25 cellular contexts compared by ENCODE assay signal in genomic region chr4:112975567-112976355, GRCh38.
"Had no signal": no experiment of that assay in that cellular context is flagged by ENCODE, and none has a peak within 500 bp of the region (broad histone marks: within the 10 kb centered on the region; RNA-seq: fewer than 3 reads in every experiment).

No MANE protein-coding gene starts in this region.

- H3K36me3 ChIP-seq: ascending aorta, pancreas, stomach, suprapubic skin, tibial nerve had no signal

- H3K4me1 ChIP-seq: ascending aorta, left ventricle myocardium inferior, pancreas, psoas muscle, stomach, suprapubic skin, tibial nerve had no signal

- H3K4me3 ChIP-seq: ascending aorta, left ventricle myocardium inferior, pancreas, psoas muscle, skin epidermis, stomach, suprapubic skin, tibial nerve had no signal

- H3K27me3 ChIP-seq: ascending aorta, pancreas, stomach, suprapubic skin, tibial nerve had no signal

- H3K9me3 Mint-ChIP-seq: activated CD4-positive, alpha-beta memory T cell treated with anti-CD3 and anti-CD28 coated beads for 36 hours; activated naive CD8-positive, alpha-beta T cell treated with anti-CD3 and anti-CD28 coated beads, Interleukin-2, amount 50 U/mL, for 24 hours; central memory CD8-positive, alpha-beta T cell; naive thymus-derived CD8-positive, alpha-beta T cell; stimulated activated memory B cell treated with anti-CD40 and anti-IgM and Interleukin-4, amounts not matched to agents 10 μg/mL and 1 μg/mL and 100 μg/mL, for 72 hours had no signal

- H3K27ac Mint-ChIP-seq: activated CD4-positive, alpha-beta memory T cell treated with anti-CD3 and anti-CD28 coated beads for 36 hours; activated CD4-positive, alpha-beta T cell treated with anti-CD3 and anti-CD28 coated beads for 36 hours; activated naive CD8-positive, alpha-beta T cell treated with anti-CD3 and anti-CD28 coated beads, Interleukin-2, amount 50 U/mL, for 24 hours; naive thymus-derived CD8-positive, alpha-beta T cell; stimulated activated memory B cell treated with anti-CD40 and anti-IgM and Interleukin-4, amounts not matched to agents 10 μg/mL and 1 μg/mL and 100 μg/mL, for 72 hours had no signal

- H3K36me3 Mint-ChIP-seq: activated CD4-positive, alpha-beta memory T cell treated with anti-CD3 and anti-CD28 coated beads for 36 hours; naive thymus-derived CD8-positive, alpha-beta T cell; stimulated activated memory B cell treated with anti-CD40 and anti-IgM and Interleukin-4, amounts not matched to agents 10 μg/mL and 1 μg/mL and 100 μg/mL, for 72 hours had no signal

- H3K4me3 Mint-ChIP-seq: activated CD4-positive, alpha-beta memory T cell treated with anti-CD3 and anti-CD28 coated beads for 36 hours; activated CD4-positive, alpha-beta T cell treated with anti-CD3 and anti-CD28 coated beads for 36 hours; activated naive CD8-positive, alpha-beta T cell treated with anti-CD3 and anti-CD28 coated beads, Interleukin-2, amount 50 U/mL, for 24 hours; central memory CD8-positive, alpha-beta T cell; naive thymus-derived CD8-positive, alpha-beta T cell; stimulated activated memory B cell treated with anti-CD40 and anti-IgM and Interleukin-4, amounts not matched to agents 10 μg/mL and 1 μg/mL and 100 μg/mL, for 72 hours; WTC11 had no signal

- DNase-seq: activated CD4-positive, alpha-beta memory T cell treated with anti-CD3 and anti-CD28 coated beads for 36 hours; activated CD4-positive, alpha-beta T cell treated with anti-CD3 and anti-CD28 coated beads for 36 hours; activated effector memory CD4-positive, alpha-beta T cell treated with anti-CD3 and anti-CD28 coated beads, Interleukin-2, amount 50 U/mL, for 16 hours; activated naive CD4-positive, alpha-beta T cell treated with anti-CD3 and anti-CD28 coated beads, Interleukin-2, amount 50 U/mL, for 16 hours; activated naive CD8-positive, alpha-beta T cell treated with anti-CD3 and anti-CD28 coated beads, Interleukin-2, amount 50 U/mL, for 24 hours; effector memory CD4-positive, alpha-beta T cell; foreskin melanocyte; hippocampal formation; left ventricle myocardium inferior; naive thymus-derived CD8-positive, alpha-beta T cell; pancreas; psoas muscle; right cardiac atrium; stomach; T-helper 1 cell had no signal

- H3K27ac ChIP-seq: ascending aorta, left ventricle myocardium inferior, pancreas, psoas muscle, skin epidermis, stomach, suprapubic skin, tibial nerve had no signal

- H3K4me1 Mint-ChIP-seq: activated CD4-positive, alpha-beta T cell treated with anti-CD3 and anti-CD28 coated beads for 36 hours; activated naive CD8-positive, alpha-beta T cell treated with anti-CD3 and anti-CD28 coated beads, Interleukin-2, amount 50 U/mL, for 24 hours; central memory CD8-positive, alpha-beta T cell; naive thymus-derived CD8-positive, alpha-beta T cell; stimulated activated memory B cell treated with anti-CD40 and anti-IgM and Interleukin-4, amounts not matched to agents 10 μg/mL and 1 μg/mL and 100 μg/mL, for 72 hours had no signal

- H3K9me3 ChIP-seq: ascending aorta, pancreas, psoas muscle, stomach, suprapubic skin, tibial nerve had no signal

- FAIRE-seq: colon, pancreas, TTC549, urothelium cell line had no signal

- H3K27me3 Mint-ChIP-seq: activated CD4-positive, alpha-beta T cell treated with anti-CD3 and anti-CD28 coated beads for 36 hours; activated naive CD8-positive, alpha-beta T cell treated with anti-CD3 and anti-CD28 coated beads, Interleukin-2, amount 50 U/mL, for 24 hours; central memory CD8-positive, alpha-beta T cell; stimulated activated memory B cell treated with anti-CD40 and anti-IgM and Interleukin-4, amounts not matched to agents 10 μg/mL and 1 μg/mL and 100 μg/mL, for 72 hours had no signal
